In the genomic region with DNA sequence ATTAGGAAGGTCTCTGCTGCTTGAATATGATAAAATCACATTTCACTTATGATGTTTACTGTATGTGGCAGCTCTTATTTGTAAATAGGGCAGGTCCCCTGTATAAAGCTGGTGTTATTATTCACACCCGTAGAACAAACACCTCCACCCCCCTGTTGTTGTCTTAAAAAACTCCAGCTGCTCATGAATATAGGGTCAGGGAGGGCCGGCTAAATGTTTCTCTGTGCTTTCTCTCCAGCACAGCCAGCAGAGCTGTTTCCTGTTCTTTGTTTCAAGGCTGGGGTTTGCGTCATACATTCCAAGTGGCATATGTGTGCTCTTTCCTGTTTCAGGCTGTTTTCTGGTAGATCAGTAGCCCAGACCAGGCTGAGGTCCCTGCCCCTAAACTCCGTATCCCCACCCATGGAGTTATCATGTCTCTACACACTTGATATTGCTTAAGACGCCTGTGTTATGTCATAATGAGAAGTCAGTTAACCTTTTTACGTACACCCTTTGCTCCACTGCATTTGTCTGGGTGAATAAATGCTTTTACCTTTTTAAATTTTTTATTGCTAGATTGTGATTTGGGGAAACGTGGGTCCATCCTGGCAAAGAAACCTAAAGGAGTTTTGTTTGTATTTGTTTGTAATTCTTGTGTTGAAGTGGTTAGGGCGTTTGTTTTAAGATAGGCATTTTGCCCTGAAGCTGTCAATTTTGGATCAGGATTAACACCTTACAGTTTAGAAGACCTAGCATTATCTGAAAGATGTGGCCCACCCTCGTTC, we compare ENCODE assay signal across 8 cellular contexts. TPM values are rescaled to one million over a fixed set of nuclear protein-coding genes. Genes with fewer than 3 reads are reported as not detected.
DNase-seq lines count a peak whose midpoint lies in the region; ATAC-seq and TF ChIP-seq lines count a peak whose summit lies in the region.

No MANE protein-coding gene starts in this region.

- peaks cover 2% of the 10 kb centered on the region for H3K36me3 Mint-ChIP-seq in activated T-helper 1 cell treated with anti-CD3 and anti-CD28 coated beads, Interleukin-12 subunit alpha, Interleukin-12 subunit beta, Interleukin-2, Interleukin-4 antibody, amounts not matched to agents 30 ng/mL and 10 ng/mL and 1 ng/mL, durations not matched to agents 14 hours and 24 hours and 36 hours (ENCODE audit: low read depth)

- peak overlapping the region; percentile 45 for H3K27ac Mint-ChIP-seq in activated T-helper 1 cell treated with anti-CD3 and anti-CD28 coated beads, Interleukin-12 subunit alpha, Interleukin-12 subunit beta, Interleukin-2, Interleukin-4 antibody, amounts not matched to agents 30 ng/mL and 10 ng/mL and 1 ng/mL, durations not matched to agents 14 hours and 24 hours and 36 hours

- H3K4me3 Mint-ChIP-seq in activated T-helper 1 cell treated with anti-CD3 and anti-CD28 coated beads, Interleukin-12 subunit alpha, Interleukin-12 subunit beta, Interleukin-2, Interleukin-4 antibody, amounts not matched to agents 30 ng/mL and 10 ng/mL and 1 ng/mL, durations not matched to agents 14 hours and 24 hours and 36 hours: peak overlapping the region; percentile 85

- TF ChIP-seq EP300 in tibial nerve (IDR thresholded peaks at IDR 0.05): peak; percentile 90 to 98

- TF ChIP-seq POLR2A in esophagus squamous epithelium (IDR thresholded peaks at IDR 0.05): peak in 3 of 4 donors; percentile 60 to 86 (median 74)
- peak; percentile 64 to 74 for TF ChIP-seq POLR2A in tibial nerve (IDR thresholded peaks at IDR 0.05)

- H3K4me3 ChIP-seq in esophagus squamous epithelium (peak overlapping the region; percentile 74 to 95 (median 94)), mucosa of rectum (ENCODE audit: low read length in 2 of 2) (peak overlapping the region; percentile 90 to 93), tibial nerve (peak overlapping the region; percentile 11 to 98 (median 44))

- intact Hi-C loops in activated T-helper 1 cell treated with anti-CD3 and anti-CD28 coated beads, Interleukin-12 subunit alpha, Interleukin-12 subunit beta, Interleukin-2, Interleukin-4 antibody, amounts not matched to agents 30 ng/mL and 10 ng/mL and 1 ng/mL, durations not matched to agents 14 hours and 24 hours and 36 hours (cut with micrococcal nuclease): loop anchor here (2.0 to 10.0 kb wide), 6 partner anchors 20 to 840 kb away; partner anchors contain the start of genes PGM2, TBC1D1 and TLR6
- intact Hi-C loops in esophagus squamous epithelium (cut with DNase I): no loop called here

- H3K9ac ChIP-seq in mucosa of rectum (ENCODE audit: low read depth in 1 of 2, low read length in 2 of 2): peak overlapping the region; percentile 95 to 99

- peaks cover 67% of the 10 kb centered on the region for H3K4me1 Mint-ChIP-seq in activated T-helper 1 cell treated with anti-CD3 and anti-CD28 coated beads, Interleukin-12 subunit alpha, Interleukin-12 subunit beta, Interleukin-2, Interleukin-4 antibody, amounts not matched to agents 30 ng/mL and 10 ng/mL and 1 ng/mL, durations not matched to agents 14 hours and 24 hours and 36 hours (ENCODE audit: low read depth)

- H3K27ac ChIP-seq in esophagus squamous epithelium: peak overlapping the region; percentile 95 to 100 (median 99)
- H3K27ac ChIP-seq in mucosa of rectum (ENCODE audit: low read depth in 2 of 2, low read length in 2 of 2): peak overlapping the region; percentile 98 to 99
- H3K27ac ChIP-seq in tibial nerve: peak overlapping the region; percentile 82 to 99 (median 96)

- no peaks in the 10 kb centered on the region for H3K9me3 Mint-ChIP-seq in activated T-helper 1 cell treated with anti-CD3 and anti-CD28 coated beads, Interleukin-12 subunit alpha, Interleukin-12 subunit beta, Interleukin-2, Interleukin-4 antibody, amounts not matched to agents 30 ng/mL and 10 ng/mL and 1 ng/mL, durations not matched to agents 14 hours and 24 hours and 36 hours

- H3K27me3 Mint-ChIP-seq in activated T-helper 1 cell treated with anti-CD3 and anti-CD28 coated beads, Interleukin-12 subunit alpha, Interleukin-12 subunit beta, Interleukin-2, Interleukin-4 antibody, amounts not matched to agents 30 ng/mL and 10 ng/mL and 1 ng/mL, durations not matched to agents 14 hours and 24 hours and 36 hours (ENCODE audit: insufficient read depth): peaks cover 16% of the 10 kb centered on the region

- H3K27me3 ChIP-seq in esophagus squamous epithelium (no peaks in the 10 kb centered on the region), mucosa of rectum (ENCODE audit: control insufficient read depth in 2 of 2, insufficient read depth in 2 of 2, low read length in 2 of 2) (no peaks in the 10 kb centered on the region), tibial nerve (no peaks in the 10 kb centered on the region)

- ATAC-seq in HG02763 (IDR thresholded peaks at IDR 0.05; ENCODE audit: unreplicated experiment): no peak

- H3K4me1 ChIP-seq in esophagus squamous epithelium: peaks cover 38 to 79% (median 51%) of the 10 kb centered on the region in 3 donors
- peaks cover 46 to 55% of the 10 kb centered on the region in 2 donors for H3K4me1 ChIP-seq in mucosa of rectum (ENCODE audit: control insufficient read depth in 2 of 2, insufficient read depth in 2 of 2, low read length in 2 of 2)
- H3K4me1 ChIP-seq in tibial nerve: peaks cover 4 to 66% (median 52%) of the 10 kb centered on the region in 4 donors

- H3K9me3 ChIP-seq in esophagus squamous epithelium: no peaks in the 10 kb centered on the region
- H3K9me3 ChIP-seq in mucosa of rectum (ENCODE audit: control insufficient read depth in 2 of 2, low read length in 2 of 2): no peaks in the 10 kb centered on the region
- H3K9me3 ChIP-seq in tibial nerve: no peaks in the 10 kb centered on the region

- DNase-seq in DMS53 (lab: John Stamatoyannopoulos, UW) (peak; percentile 99), HuH-7.5 (ENCODE audit: low spot score) (peak; percentile 77), OCI-M1 (lab: John Stamatoyannopoulos, UW) (peak; percentile 98), esophagus squamous epithelium (lab: John Stamatoyannopoulos, UW) (peak; percentile 30), tibial nerve (ENCODE audit: low spot score in 2 of 2) (peak; percentile 65 to 90)
- peak; percentile 42 for DNase-seq in activated T-helper 1 cell treated with anti-CD3 and anti-CD28 coated beads, Interleukin-12 subunit alpha, Interleukin-12 subunit beta, Interleukin-2, Interleukin-4 antibody, amounts not matched to agents 30 ng/mL and 10 ng/mL and 1 ng/mL, durations not matched to agents 14 hours and 24 hours and 36 hours (ENCODE audit: low spot score)

- 3 to 9% methylated on average over 9 of the region's 9 CpGs for WGBS in esophagus squamous epithelium, 2 donors
- 1 to 5% methylated on average over 9 of the region's 9 CpGs for WGBS in tibial nerve, 2 donors

- no peaks in the 10 kb centered on the region for H3K36me3 ChIP-seq in esophagus squamous epithelium
- no peaks in the 10 kb centered on the region for H3K36me3 ChIP-seq in mucosa of rectum (ENCODE audit: control insufficient read depth in 2 of 2, insufficient read depth in 2 of 2, low read length in 2 of 2)
- H3K36me3 ChIP-seq in tibial nerve: no peaks in the 10 kb centered on the region

- TF ChIP-seq CTCF in esophagus squamous epithelium (IDR thresholded peaks at IDR 0.05) (no peak), tibial nerve (IDR thresholded peaks at IDR 0.05) (no peak)

RNA-seq across cellular contexts. Expression of gene KLF3, which starts 3.2 kb away (rescaled TPM):
- total RNA-seq in activated T-helper 1 cell treated with anti-CD3 and anti-CD28 coated beads, Interleukin-12 subunit alpha, Interleukin-12 subunit beta, Interleukin-2, Interleukin-4 antibody, amounts not matched to agents 30 ng/mL and 10 ng/mL and 1 ng/mL, durations not matched to agents 14 hours and 24 hours and 36 hours: 1.8 and 1.9 TPM in 2 replicates
- total RNA-seq in esophagus squamous epithelium: 10 to 100 TPM; 44.2 to 91.4 (median 82.7) TPM
- 10 to 100 TPM; 36.3 to 70.1 (median 38.4) TPM for total RNA-seq in tibial nerve

Comparison
In these comparisons a context has a peak if more than half of its experiments do, and no peak if none do; other contexts are left out.
1. DNase-seq: peak in every context shown above with its lines; median percentile 99 in DMS53; 98 in OCI-M1; 78 in tibial nerve; 77 in HuH-7.5; 42 in activated T-helper 1 cell treated with anti-CD3 and anti-CD28 coated beads, Interleukin-12 subunit alpha, Interleukin-12 subunit beta, Interleukin-2, Interleukin-4 antibody, amounts not matched to agents 30 ng/mL and 10 ng/mL and 1 ng/mL, durations not matched to agents 14 hours and 24 hours and 36 hours; 30 in esophagus squamous epithelium.
2. RNA of gene KLF3, which starts 3.2 kb away (total RNA-seq): 44.2 to 91.4 TPM in esophagus squamous epithelium and 36.3 to 70.1 TPM in tibial nerve; 1.8 to 1.9 TPM in activated T-helper 1 cell treated with anti-CD3 and anti-CD28 coated beads, Interleukin-12 subunit alpha, Interleukin-12 subunit beta, Interleukin-2, Interleukin-4 antibody, amounts not matched to agents 30 ng/mL and 10 ng/mL and 1 ng/mL, durations not matched to agents 14 hours and 24 hours and 36 hours; every median in the first group is over 10 times any median in the second.
3. Peak in every context shown above with its lines, with median percentiles within 50 percentile points of each other: H3K27ac ChIP-seq and H3K4me3 ChIP-seq.